In genomic region chr15:60396100-60396499, GRCh38 we compare ENCODE assay signal across 8 cellular contexts. TPM values are rescaled to one million over a fixed set of nuclear protein-coding genes. Genes with fewer than 3 reads are reported as not detected.
DNase-seq lines count a peak whose midpoint lies in the region; ATAC-seq lines count a peak whose summit lies in the region.

No MANE protein-coding gene starts in this region.

- no peak for ATAC-seq in stimulated activated memory B cell treated with anti-CD40 and anti-IgM and Interleukin-4, amounts not matched to agents 10 μg/mL and 1 μg/mL and 100 μg/mL, for 72 hours
- ATAC-seq in GM21737 (IDR thresholded peaks at IDR 0.05; ENCODE audit: unreplicated experiment), result no peak
- ATAC-seq in HG02571 (IDR thresholded peaks at IDR 0.05; ENCODE audit: unreplicated experiment), result no peak

- H3K9me3 ChIP-seq in iPS-15b (ENCODE audit: control insufficient read depth, insufficient read depth, low read length), result no peaks in the 10 kb centered on the region

- intact Hi-C loops in activated T-helper 1 cell treated with anti-CD3 and anti-CD28 coated beads, Interleukin-12 subunit alpha, Interleukin-12 subunit beta, Interleukin-2, Interleukin-4 antibody, amounts not matched to agents 30 ng/mL and 10 ng/mL and 1 ng/mL, durations not matched to agents 14 hours and 24 hours and 36 hours (cut with micrococcal nuclease), result loop anchor here (2.0 to 10.0 kb wide), 5 partner anchors 46 to 707 kb away; partner anchors contain the start of gene BNIP2

- H3K27me3 Mint-ChIP-seq in activated T-helper 1 cell treated with anti-CD3 and anti-CD28 coated beads, Interleukin-12 subunit alpha, Interleukin-12 subunit beta, Interleukin-2, Interleukin-4 antibody, amounts not matched to agents 30 ng/mL and 10 ng/mL and 1 ng/mL, durations not matched to agents 14 hours and 24 hours and 36 hours (ENCODE audit: insufficient read depth), result no peaks in the 10 kb centered on the region
- no peaks in the 10 kb centered on the region for H3K27me3 Mint-ChIP-seq in stimulated activated memory B cell treated with anti-CD40 and anti-IgM and Interleukin-4, amounts not matched to agents 10 μg/mL and 1 μg/mL and 100 μg/mL, for 72 hours

- H3K9ac ChIP-seq in iPS-15b (ENCODE audit: low read depth, low read length), result no peak overlapping the region

- H3K4me1 Mint-ChIP-seq in activated T-helper 1 cell treated with anti-CD3 and anti-CD28 coated beads, Interleukin-12 subunit alpha, Interleukin-12 subunit beta, Interleukin-2, Interleukin-4 antibody, amounts not matched to agents 30 ng/mL and 10 ng/mL and 1 ng/mL, durations not matched to agents 14 hours and 24 hours and 36 hours (ENCODE audit: low read depth), result peaks cover 71% of the 10 kb centered on the region
- peaks cover 58% of the 10 kb centered on the region for H3K4me1 Mint-ChIP-seq in stimulated activated memory B cell treated with anti-CD40 and anti-IgM and Interleukin-4, amounts not matched to agents 10 μg/mL and 1 μg/mL and 100 μg/mL, for 72 hours

- H3K4me1 ChIP-seq in iPS-15b (ENCODE audit: control insufficient read depth, insufficient read depth, low read length), result peaks cover 41% of the 10 kb centered on the region

- peak overlapping the region; percentile 97 for H3K4me3 Mint-ChIP-seq in activated T-helper 1 cell treated with anti-CD3 and anti-CD28 coated beads, Interleukin-12 subunit alpha, Interleukin-12 subunit beta, Interleukin-2, Interleukin-4 antibody, amounts not matched to agents 30 ng/mL and 10 ng/mL and 1 ng/mL, durations not matched to agents 14 hours and 24 hours and 36 hours
- peak overlapping the region; percentile 85 for H3K4me3 Mint-ChIP-seq in stimulated activated memory B cell treated with anti-CD40 and anti-IgM and Interleukin-4, amounts not matched to agents 10 μg/mL and 1 μg/mL and 100 μg/mL, for 72 hours

- H3K36me3 ChIP-seq in iPS-15b (ENCODE audit: control insufficient read depth, insufficient read depth, low read length), result no peaks in the 10 kb centered on the region

- H3K27me3 ChIP-seq in iPS-15b (ENCODE audit: control insufficient read depth, insufficient read depth, low read length), result peaks cover 14% of the 10 kb centered on the region

- peaks cover 36% of the 10 kb centered on the region for H3K36me3 Mint-ChIP-seq in activated T-helper 1 cell treated with anti-CD3 and anti-CD28 coated beads, Interleukin-12 subunit alpha, Interleukin-12 subunit beta, Interleukin-2, Interleukin-4 antibody, amounts not matched to agents 30 ng/mL and 10 ng/mL and 1 ng/mL, durations not matched to agents 14 hours and 24 hours and 36 hours (ENCODE audit: low read depth)
- H3K36me3 Mint-ChIP-seq in stimulated activated memory B cell treated with anti-CD40 and anti-IgM and Interleukin-4, amounts not matched to agents 10 μg/mL and 1 μg/mL and 100 μg/mL, for 72 hours, result peaks cover 31% of the 10 kb centered on the region

- H3K27ac Mint-ChIP-seq in activated T-helper 1 cell treated with anti-CD3 and anti-CD28 coated beads, Interleukin-12 subunit alpha, Interleukin-12 subunit beta, Interleukin-2, Interleukin-4 antibody, amounts not matched to agents 30 ng/mL and 10 ng/mL and 1 ng/mL, durations not matched to agents 14 hours and 24 hours and 36 hours, result no peak overlapping the region
- peak overlapping the region; percentile 85 for H3K27ac Mint-ChIP-seq in stimulated activated memory B cell treated with anti-CD40 and anti-IgM and Interleukin-4, amounts not matched to agents 10 μg/mL and 1 μg/mL and 100 μg/mL, for 72 hours

- DNase-seq in HT-29 (ENCODE audit: low spot score), result peak; percentile 76
- no peak for DNase-seq in activated T-helper 1 cell treated with anti-CD3 and anti-CD28 coated beads, Interleukin-12 subunit alpha, Interleukin-12 subunit beta, Interleukin-2, Interleukin-4 antibody, amounts not matched to agents 30 ng/mL and 10 ng/mL and 1 ng/mL, durations not matched to agents 14 hours and 24 hours and 36 hours (ENCODE audit: low spot score)
- DNase-seq in occipital lobe (lab: John Stamatoyannopoulos, UW), result no peak
- no peak for DNase-seq in 8988T

- H3K9me3 Mint-ChIP-seq in activated T-helper 1 cell treated with anti-CD3 and anti-CD28 coated beads, Interleukin-12 subunit alpha, Interleukin-12 subunit beta, Interleukin-2, Interleukin-4 antibody, amounts not matched to agents 30 ng/mL and 10 ng/mL and 1 ng/mL, durations not matched to agents 14 hours and 24 hours and 36 hours, result no peaks in the 10 kb centered on the region
- no peaks in the 10 kb centered on the region for H3K9me3 Mint-ChIP-seq in stimulated activated memory B cell treated with anti-CD40 and anti-IgM and Interleukin-4, amounts not matched to agents 10 μg/mL and 1 μg/mL and 100 μg/mL, for 72 hours

- peak overlapping the region; percentile 73 for H3K4me3 ChIP-seq in iPS-15b (ENCODE audit: low read depth, low read length)

RNA-seq across cellular contexts. Expression of gene ANXA2, which starts 1.7 kb away (rescaled TPM):
- total RNA-seq in HT-29 (2014; rRNA removed; shearing (Covaris generic)), result 1,535 and 1,670 TPM in 2 replicates
- total RNA-seq in activated T-helper 1 cell treated with anti-CD3 and anti-CD28 coated beads, Interleukin-12 subunit alpha, Interleukin-12 subunit beta, Interleukin-2, Interleukin-4 antibody, amounts not matched to agents 30 ng/mL and 10 ng/mL and 1 ng/mL, durations not matched to agents 14 hours and 24 hours and 36 hours, result 243 and 247 TPM in 2 replicates
- total RNA-seq in occipital lobe, result 46.2 TPM
